ENCODE assay signal across 15 cellular contexts in the genomic region with DNA sequence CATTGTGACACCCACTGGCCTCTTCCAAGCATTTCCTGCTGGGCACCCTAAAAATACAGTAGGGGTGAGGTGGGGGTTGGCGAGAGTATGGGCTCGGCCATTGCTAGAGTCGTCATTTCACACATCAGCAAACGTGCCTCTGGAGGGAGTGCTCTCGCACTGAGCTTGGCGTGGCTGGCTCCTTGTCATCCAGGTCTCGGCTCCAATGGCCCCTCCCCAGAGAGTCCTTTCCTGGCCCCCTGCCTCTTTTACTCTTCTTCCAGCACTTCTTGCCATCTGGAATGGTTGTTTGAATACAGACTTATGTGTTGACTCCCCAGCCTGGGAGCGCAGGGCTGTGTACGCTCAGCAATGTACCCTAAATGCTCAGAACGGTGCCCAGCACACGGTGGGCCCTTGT.
"Had no signal": no experiment of that assay in that cellular context is flagged by ENCODE, and none has a peak within 500 bp of the region (broad histone marks: within the 10 kb centered on the region; RNA-seq: fewer than 3 reads in every experiment).

No MANE protein-coding gene starts in this region.

- H3K36me3 ChIP-seq: left lung, pancreas, tibial artery, vagina, WERI-Rb-1 had no signal

- H3K9me3 ChIP-seq: left lung, pancreas, tibial artery, vagina had no signal

- H3K4me3 ChIP-seq: left lung, pancreas, skin epidermis, tibial artery, vagina had no signal

- ATAC-seq: activated CD4-positive, alpha-beta T cell treated with anti-CD3 and anti-CD28 coated beads for 36 hours; activated CD8-positive, alpha-beta T cell treated with anti-CD3 and anti-CD28 coated beads, Interleukin-2, amount 10 ng/mL, durations not matched to agents 7 days and 5 days; left lung; pancreas had no signal

- DNase-seq: activated CD4-positive, alpha-beta T cell treated with anti-CD3 and anti-CD28 coated beads for 36 hours; activated CD8-positive, alpha-beta memory T cell treated with anti-CD3 and anti-CD28 coated beads, Interleukin-2, amount 50 U/mL, for 48 hours; activated CD8-positive, alpha-beta T cell treated with anti-CD3 and anti-CD28 coated beads, Interleukin-2, amount 10 ng/mL, durations not matched to agents 7 days and 5 days; activated naive CD4-positive, alpha-beta T cell; endodermal cell; erythroblast; left lung; mesenchymal stem cell; retina; T-helper 1 cell; tibial artery; WERI-Rb-1 had no signal

- H3K27ac ChIP-seq: left lung, pancreas, skin epidermis, tibial artery, vagina, WERI-Rb-1 had no signal

- H3K27me3 ChIP-seq: left lung, pancreas, tibial artery, vagina had no signal
